ENCODE assay signal across 1 cellular context in the genomic region with DNA sequence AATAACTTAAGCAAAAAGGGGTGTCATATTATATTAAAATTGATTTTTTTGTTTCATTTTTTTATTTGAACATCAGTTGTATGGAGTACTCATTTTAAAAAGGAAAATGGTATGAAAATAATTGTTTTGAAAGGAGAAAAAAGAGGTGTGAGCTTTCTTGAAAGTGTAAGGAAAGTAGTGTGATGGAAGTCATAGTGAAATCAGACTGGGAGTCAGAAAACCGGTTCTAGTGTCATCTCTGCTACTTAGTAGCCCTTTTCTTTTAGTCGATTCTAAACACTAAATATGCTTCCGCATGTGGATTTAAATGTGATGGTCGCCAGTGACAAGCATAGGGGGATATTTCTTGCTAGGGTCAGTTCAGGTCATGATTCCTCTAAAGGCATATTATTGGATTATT.
TF ChIP-seq lines count a peak whose summit lies in the region.

No MANE protein-coding gene starts in this region.

TF ChIP-seq in SK-N-SH treated with all-trans-retinoic acid at 6 μM for 48 hours, 23 proteins besides CTCF, POLR2A, EP300 and RAD21 (continued from another document):
- TF ChIP-seq, protein P1, sequence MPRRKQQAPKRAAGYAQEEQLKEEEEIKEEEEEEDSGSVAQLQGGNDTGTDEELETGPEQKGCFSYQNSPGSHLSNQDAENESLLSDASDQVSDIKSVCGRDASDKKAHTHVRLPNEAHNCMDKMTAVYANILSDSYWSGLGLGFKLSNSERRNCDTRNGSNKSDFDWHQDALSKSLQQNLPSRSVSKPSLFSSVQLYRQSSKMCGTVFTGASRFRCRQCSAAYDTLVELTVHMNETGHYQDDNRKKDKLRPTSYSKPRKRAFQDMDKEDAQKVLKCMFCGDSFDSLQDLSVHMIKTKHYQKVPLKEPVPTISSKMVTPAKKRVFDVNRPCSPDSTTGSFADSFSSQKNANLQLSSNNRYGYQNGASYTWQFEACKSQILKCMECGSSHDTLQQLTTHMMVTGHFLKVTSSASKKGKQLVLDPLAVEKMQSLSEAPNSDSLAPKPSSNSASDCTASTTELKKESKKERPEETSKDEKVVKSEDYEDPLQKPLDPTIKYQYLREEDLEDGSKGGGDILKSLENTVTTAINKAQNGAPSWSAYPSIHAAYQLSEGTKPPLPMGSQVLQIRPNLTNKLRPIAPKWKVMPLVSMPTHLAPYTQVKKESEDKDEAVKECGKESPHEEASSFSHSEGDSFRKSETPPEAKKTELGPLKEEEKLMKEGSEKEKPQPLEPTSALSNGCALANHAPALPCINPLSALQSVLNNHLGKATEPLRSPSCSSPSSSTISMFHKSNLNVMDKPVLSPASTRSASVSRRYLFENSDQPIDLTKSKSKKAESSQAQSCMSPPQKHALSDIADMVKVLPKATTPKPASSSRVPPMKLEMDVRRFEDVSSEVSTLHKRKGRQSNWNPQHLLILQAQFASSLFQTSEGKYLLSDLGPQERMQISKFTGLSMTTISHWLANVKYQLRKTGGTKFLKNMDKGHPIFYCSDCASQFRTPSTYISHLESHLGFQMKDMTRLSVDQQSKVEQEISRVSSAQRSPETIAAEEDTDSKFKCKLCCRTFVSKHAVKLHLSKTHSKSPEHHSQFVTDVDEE (CRISPR knock-in tag; IDR thresholded peaks at IDR 0.05), result no peak
- TF ChIP-seq CSDC2 (CRISPR knock-in tag; IDR thresholded peaks at IDR 0.05), result no peak
- no peak for TF ChIP-seq SNAI2 (CRISPR knock-in tag; IDR thresholded peaks at IDR 0.05)
